Comparison of ENCODE assay signal across 1 cellular context in genomic region chr5:143314664-143315063, GRCh38.
TF ChIP-seq lines count a peak whose summit lies in the region.

No MANE protein-coding gene starts in this region.

TF ChIP-seq in K562, 482 proteins besides CTCF, POLR2A, EP300 and RAD21 (continued from another document):
- TF ChIP-seq CHD7 (IDR thresholded peaks at IDR 0.05; ENCODE audit: low read depth, low read length) = no peak
